8 cellular contexts compared by ENCODE assay signal in genomic region chr1:31787786-31788137, GRCh38. TPM values are rescaled to one million over a fixed set of nuclear protein-coding genes. Genes with fewer than 3 reads are reported as not detected.
DNase-seq lines count a peak whose midpoint lies in the region; ATAC-seq and TF ChIP-seq lines count a peak whose summit lies in the region.

No MANE protein-coding gene starts in this region.

- no peaks in the 10 kb centered on the region for H3K9me3 Mint-ChIP-seq in central memory CD8-positive, alpha-beta T cell
- no peaks in the 10 kb centered on the region for H3K9me3 Mint-ChIP-seq in nephron

- H3K4me3 ChIP-seq in BLaER1 treated with 17β-estradiol and CSF1 and Interleukin-3, amounts not matched to agents 10 nM and 100 nM = peak overlapping the region in 9 of 10 experiments; percentile 62 to 79 (median 68); a peak in 16 of 20 replicates
- peak overlapping the region; percentile 58 for H3K4me3 ChIP-seq in LNCaP clone FGC (ENCODE audit: low read depth, low read length)

- H3K4me1 Mint-ChIP-seq in central memory CD8-positive, alpha-beta T cell = peaks cover 15% of the 10 kb centered on the region
- peaks cover 36% of the 10 kb centered on the region for H3K4me1 Mint-ChIP-seq in nephron

- TF ChIP-seq CTCF in LNCaP clone FGC (IDR thresholded peaks at IDR 0.05; ENCODE audit: control insufficient read depth, extremely low read depth, insufficient read depth) (no peak), nephron (IDR thresholded peaks at IDR 0.05; ENCODE audit: unreplicated experiment in 3 of 3) (no peak)

- H3K27me3 ChIP-seq in BLaER1 treated with 17β-estradiol and CSF1 and Interleukin-3, amounts not matched to agents 10 nM and 100 nM = no peaks in the 10 kb centered on the region

- H3K36me3 Mint-ChIP-seq in central memory CD8-positive, alpha-beta T cell (ENCODE audit: insufficient read depth) = peaks cover 15% of the 10 kb centered on the region
- no peaks in the 10 kb centered on the region for H3K36me3 Mint-ChIP-seq in nephron (ENCODE audit: low read depth)

- DNase-seq in LNCaP clone FGC (ENCODE audit: low read depth) (no peak), ureter (ENCODE audit: low spot score) (no peak), CD1c-positive myeloid dendritic cell (ENCODE audit: extremely low spot score) (no peak), nucleus accumbens (lab: John Stamatoyannopoulos, UW) (no peak)
- DNase-seq in central memory CD8-positive, alpha-beta T cell (ENCODE audit: low spot score in 2 of 2) = no peak

- no peaks in the 10 kb centered on the region for H3K36me3 ChIP-seq in BLaER1 treated with 17β-estradiol and CSF1 and Interleukin-3, amounts not matched to agents 10 nM and 100 nM

- peak overlapping the region; percentile 93 for H3K27ac Mint-ChIP-seq in central memory CD8-positive, alpha-beta T cell (ENCODE audit: low read depth)
- peak overlapping the region; percentile 83 to 91 (median 89) for H3K27ac Mint-ChIP-seq in nephron

- peaks cover 35 to 67% (median 55%) of the 10 kb centered on the region in 10 experiments for H3K4me1 ChIP-seq in BLaER1 treated with 17β-estradiol and CSF1 and Interleukin-3, amounts not matched to agents 10 nM and 100 nM

- no peaks in the 10 kb centered on the region for H4K20me1 ChIP-seq in BLaER1 treated with 17β-estradiol and CSF1 and Interleukin-3, amounts not matched to agents 10 nM and 100 nM

- H3K4me2 ChIP-seq in BLaER1 treated with 17β-estradiol and CSF1 and Interleukin-3, amounts not matched to agents 10 nM and 100 nM = peak overlapping the region; percentile 72 to 97 (median 95)

- no peaks in the 10 kb centered on the region for H3K27me3 Mint-ChIP-seq in central memory CD8-positive, alpha-beta T cell
- H3K27me3 Mint-ChIP-seq in nephron (ENCODE audit: low read depth) = peaks cover 22% of the 10 kb centered on the region

- H3K9me3 ChIP-seq in BLaER1 treated with 17β-estradiol and CSF1 and Interleukin-3, amounts not matched to agents 10 nM and 100 nM (replicated peaks in 1 of 11) = no peaks in the 10 kb centered on the region

- peak overlapping the region in 10 of 11 experiments; percentile 74 to 95 (median 88); a peak in 18 of 22 replicates for H3K27ac ChIP-seq in BLaER1 treated with 17β-estradiol and CSF1 and Interleukin-3, amounts not matched to agents 10 nM and 100 nM

- peak overlapping the region; percentile 87 for H3K4me3 Mint-ChIP-seq in central memory CD8-positive, alpha-beta T cell
- peak overlapping the region; percentile 89 to 96 (median 93) for H3K4me3 Mint-ChIP-seq in nephron

- no peak for ATAC-seq in central memory CD8-positive, alpha-beta T cell (replicated peaks; ENCODE audit: extremely low read depth, poor library complexity, severe bottlenecking)
- ATAC-seq in HG03378 (IDR thresholded peaks at IDR 0.05; ENCODE audit: unreplicated experiment) = no peak

- H3K9ac ChIP-seq in BLaER1 treated with 17β-estradiol and CSF1 and Interleukin-3, amounts not matched to agents 10 nM and 100 nM = peak overlapping the region in 8 of 11 experiments; percentile 75 to 86 (median 82); a peak in 9 of 22 replicates

RNA-seq across cellular contexts. Expression of gene ADGRB2, which starts 23.6 kb away (rescaled TPM):
- 7.5 TPM for total RNA-seq in ureter

RNA-seq across cellular contexts. Expression of gene SPOCD1, which starts 28.1 kb away (rescaled TPM):
- 39.8 TPM for total RNA-seq in ureter
